Comparison of ENCODE assay signal across 13 cellular contexts in genomic region chr11:1875093-1875785, GRCh38. TPM values are rescaled to one million over a fixed set of nuclear protein-coding genes. Genes with fewer than 3 reads are reported as not detected.
DNase-seq lines count a peak whose midpoint lies in the region; ATAC-seq and TF ChIP-seq lines count a peak whose summit lies in the region.
"Had no signal": no experiment of that assay in that cellular context is flagged by ENCODE, and none has a peak within 500 bp of the region (broad histone marks: within the 10 kb centered on the region; RNA-seq: fewer than 3 reads in every experiment).

No MANE protein-coding gene starts in this region.

- H3K9me3 ChIP-seq in CD8-positive, alpha-beta memory T cell (ENCODE audit: low read length), result no peaks in the 10 kb centered on the region
- H3K9me3 ChIP-seq in right cardiac atrium (ENCODE audit: control insufficient read depth, low read length), result no peaks in the 10 kb centered on the region
- no peaks in the 10 kb centered on the region for H3K9me3 ChIP-seq in psoas muscle

- DNase-seq in CD8-positive, alpha-beta memory T cell, result peak in 2 of 5 donors; percentile 1 to 32
- DNase-seq in T-cell (no peak), right cardiac atrium (peak; percentile 39 to 76 (median 76)), psoas muscle (peak in 1 of 2 donors; percentile 77), WTC11 (ENCODE audit: low spot score) (no peak), GF-D8 (lab: John Stamatoyannopoulos, UW) (no peak)
- DNase-seq: DMS79, erythroblast, NCI-H446 treated with DMSO at 0.1 percent for 48 hours, small intestine had no signal

- no peak for TF ChIP-seq CTCF in psoas muscle (IDR thresholded peaks at IDR 0.05)
- no peak for TF ChIP-seq CTCF in WTC11 (IDR thresholded peaks at IDR 0.05)

- H3K4me3 ChIP-seq in CD8-positive, alpha-beta memory T cell (ENCODE audit: low read length), result no peak overlapping the region
- H3K4me3 ChIP-seq in right cardiac atrium (ENCODE audit: low read length) (no peak overlapping the region), psoas muscle (peak overlapping the region; percentile 30)

- H3K27me3 ChIP-seq in CD8-positive, alpha-beta memory T cell (ENCODE audit: insufficient read depth, low read length, poor library complexity, severe bottlenecking), result no peaks in the 10 kb centered on the region
- H3K27me3 ChIP-seq in right cardiac atrium (ENCODE audit: control insufficient read depth, insufficient read depth), result no peaks in the 10 kb centered on the region
- H3K27me3 ChIP-seq in psoas muscle (ENCODE audit: insufficient read depth in 3 of 3, low read length in 2 of 3), result peaks cover 0 to 32% (median 18%) of the 10 kb centered on the region in 3 donors

- POLR2A ChIA-PET in CD8-positive, alpha-beta memory T cell (lab: Charles Lee), result no interaction called here
- POLR2A ChIA-PET in T-cell (lab: Charles Lee) (no interaction called here), WTC11 (lab: Charles Lee) (no interaction called here)

- no peak for ATAC-seq in T-cell (replicated peaks in 1 of 4)
- ATAC-seq in right cardiac atrium, result no peak
- no peak for ATAC-seq in psoas muscle
- no peak for ATAC-seq in HG03378 (IDR thresholded peaks at IDR 0.05; ENCODE audit: unreplicated experiment)
- no peak for ATAC-seq in WTC11
- no peak for ATAC-seq in GM19023 (IDR thresholded peaks at IDR 0.05; ENCODE audit: unreplicated experiment)

- no peak overlapping the region for H3K27ac ChIP-seq in CD8-positive, alpha-beta memory T cell (ENCODE audit: low read depth, low read length)
- no peak overlapping the region for H3K27ac ChIP-seq in right cardiac atrium (ENCODE audit: low read length)
- H3K27ac ChIP-seq in psoas muscle, result peak overlapping the region; percentile 68

- H3K27ac Mint-ChIP-seq in CD8-positive, alpha-beta memory T cell, result peak overlapping the region in 7 of 8 donors; percentile 19 to 99 (median 70)
- H3K27ac Mint-ChIP-seq in T-cell (peak overlapping the region; percentile 25 to 31), WTC11 (no peak overlapping the region)

- peak overlapping the region in 2 of 7 donors; percentile 5 to 30 for H3K4me3 Mint-ChIP-seq in CD8-positive, alpha-beta memory T cell
- H3K4me3 Mint-ChIP-seq in T-cell (no peak overlapping the region), WTC11 (no peak overlapping the region)

- CTCF ChIA-PET in CD8-positive, alpha-beta memory T cell (lab: Charles Lee), result interaction anchor here (0.7 to 1.5 kb wide), 3 partner anchors 19 to 36 kb away, joined by 3 to 5 read pairs (median 3); partner anchors contain the start of gene TNNI2
- CTCF ChIA-PET in T-cell (lab: Charles Lee), result interaction anchor here in 1 of 2 donors (0.5 kb wide), 1 partner anchor 72 kb away, joined by 3 read pairs; the partner anchor contains the start of gene MRPL23
- CTCF ChIA-PET in WTC11 (lab: Charles Lee), result interaction anchor here (0.9 to 6.0 kb wide), 15 partner anchors 8 to 281 kb away, joined by 3 to 69 read pairs (median 8); partner anchors contain the start of genes MRPL23 and SYT8

- WGBS in right cardiac atrium, result 71% methylated on average over 23 of the region's 23 CpGs
- 24 to 52% (median 30%) methylated on average over 23 of the region's 23 CpGs for WGBS in psoas muscle, 3 donors

- H3K9me3 Mint-ChIP-seq in CD8-positive, alpha-beta memory T cell, result no peaks in the 10 kb centered on the region
- H3K9me3 Mint-ChIP-seq in T-cell, result no peaks in the 10 kb centered on the region
- no peaks in the 10 kb centered on the region for H3K9me3 Mint-ChIP-seq in WTC11

- intact Hi-C loops in right cardiac atrium (cut with DNase I), result no loop called here
- intact Hi-C loops in psoas muscle (cut with DNase I), result no loop called here

- H3K4me1 Mint-ChIP-seq in CD8-positive, alpha-beta memory T cell, result peaks cover 28 to 63% (median 33%) of the 10 kb centered on the region in 3 donors
- H3K4me1 Mint-ChIP-seq in T-cell, result peaks cover 27 to 47% (median 44%) of the 10 kb centered on the region in 3 donors
- H3K4me1 Mint-ChIP-seq in WTC11, result peaks cover 3% of the 10 kb centered on the region; the same call in 1 of the 2 replicates

- H3K36me3 Mint-ChIP-seq in CD8-positive, alpha-beta memory T cell, result peaks cover 0 to 14% (median 0%) of the 10 kb centered on the region in 3 donors
- H3K36me3 Mint-ChIP-seq in T-cell (peaks cover 2% of the 10 kb centered on the region), WTC11 (no peaks in the 10 kb centered on the region)

- H3K36me3 ChIP-seq in CD8-positive, alpha-beta memory T cell (ENCODE audit: insufficient read depth, low read length), result no peaks in the 10 kb centered on the region
- no peaks in the 10 kb centered on the region for H3K36me3 ChIP-seq in psoas muscle (ENCODE audit: insufficient read depth in 1 of 2, low read depth in 1 of 2)

- peaks cover 15% of the 10 kb centered on the region for H3K4me1 ChIP-seq in CD8-positive, alpha-beta memory T cell (ENCODE audit: insufficient read depth, low read length)
- H3K4me1 ChIP-seq in right cardiac atrium (ENCODE audit: control insufficient read depth, insufficient read depth, low read length) (peaks cover 4% of the 10 kb centered on the region), psoas muscle (peaks cover 12% of the 10 kb centered on the region)

- no peaks in the 10 kb centered on the region for H3K27me3 Mint-ChIP-seq in CD8-positive, alpha-beta memory T cell
- H3K27me3 Mint-ChIP-seq in T-cell (no peaks in the 10 kb centered on the region), WTC11 (ENCODE audit: low read depth) (no peaks in the 10 kb centered on the region; the same call in 1 of the 2 replicates)

TF ChIP-seq in WTC11, 78 proteins besides CTCF, POLR2A, EP300 and RAD21:
- TF ChIP-seq E2F4 (CRISPR knock-in tag; IDR thresholded peaks at IDR 0.05; ENCODE audit: borderline replicate concordance, low read depth) (no peak), NFE2L1 (CRISPR knock-in tag; IDR thresholded peaks at IDR 0.05) (no peak), FOXJ3 (CRISPR knock-in tag; IDR thresholded peaks at IDR 0.05; ENCODE audit: borderline replicate concordance) (no peak), FOXP1 (CRISPR knock-in tag; IDR thresholded peaks at IDR 0.05; ENCODE audit: borderline replicate concordance) (no peak), USF2 (CRISPR knock-in tag; IDR thresholded peaks at IDR 0.05) (no peak), ZNF219 (CRISPR knock-in tag; IDR thresholded peaks at IDR 0.05; ENCODE audit: borderline replicate concordance) (no peak), IRF2 (CRISPR knock-in tag; IDR thresholded peaks at IDR 0.05; ENCODE audit: borderline replicate concordance, low read depth) (no peak)

RNA-seq across cellular contexts. Expression of gene PRR33, which starts 16.5 kb away (rescaled TPM):
- not detected for total RNA-seq in CD8-positive, alpha-beta memory T cell
- 0.17 TPM for polyA plus RNA-seq in CD8-positive, alpha-beta memory T cell
- total RNA-seq in T-cell, result under 1 TPM in 2 of 5 donors, not detected in 3; 0.10 to 0.12 TPM
- total RNA-seq in right cardiac atrium, result under 1 TPM; 0.11 to 0.82 (median 0.24) TPM
- 0.81 TPM for polyA plus RNA-seq in right cardiac atrium
- 1 to 10 TPM; 1.6 to 8.9 (median 2.4) TPM for total RNA-seq in psoas muscle
- polyA plus RNA-seq in psoas muscle, result under 1 TPM; 0.16 to 1.00 (median 0.61) TPM
- total RNA-seq in WTC11 (2021), result not detected in 3 replicates
- polyA plus RNA-seq: keratinocyte had no signal

RNA-seq across cellular contexts. Expression of gene LSP1, which starts 22.4 kb away (rescaled TPM):
- 100 to 1,000 TPM; 226 to 230 TPM for total RNA-seq in CD8-positive, alpha-beta memory T cell
- polyA plus RNA-seq in CD8-positive, alpha-beta memory T cell, result 496 TPM
- total RNA-seq in T-cell (100 to 1,000 TPM; 286 to 514 (median 375) TPM), right cardiac atrium (10 to 100 TPM in 3 of 4 donors, 1 to 10 TPM in 1; 7.6 to 18.3 (median 14.8) TPM), psoas muscle (10 to 100 TPM; 14.4 to 27.1 (median 19.1) TPM), WTC11 (2021) (0.77 to 1.7 TPM (median 1.0 TPM) in 3 replicates)
- polyA plus RNA-seq in right cardiac atrium (11.7 TPM), psoas muscle (10 to 100 TPM in 1 of 3 donors, 1 to 10 TPM in 2; 7.5 to 11.5 (median 9.4) TPM)

RNA-seq across cellular contexts. Expression of gene TNNI2, which starts 36.5 kb away (rescaled TPM):
- under 1 TPM in 1 of 2 experiments, not detected in 1; 0.33 TPM for total RNA-seq in CD8-positive, alpha-beta memory T cell
- not detected for polyA plus RNA-seq in CD8-positive, alpha-beta memory T cell
- total RNA-seq in T-cell, result under 1 TPM in 1 of 5 donors, not detected in 4; 0.39 TPM
- total RNA-seq in right cardiac atrium, result not detected
- not detected for polyA plus RNA-seq in right cardiac atrium
- 1,000 to 10,000 TPM in 3 of 4 donors, 100 to 1,000 TPM in 1; 985 to 3,047 (median 2,750) TPM for total RNA-seq in psoas muscle
- 1,000 to 10,000 TPM; 1,614 to 6,537 (median 3,259) TPM for polyA plus RNA-seq in psoas muscle
- total RNA-seq in WTC11 (2021), result 0.41 TPM in 1 of 3 replicates, not detected in the others

RNA-seq across cellular contexts. Expression of gene SYT8, which starts 40.4 kb away (rescaled TPM):
- total RNA-seq in CD8-positive, alpha-beta memory T cell, result not detected
- not detected for polyA plus RNA-seq in CD8-positive, alpha-beta memory T cell
- total RNA-seq in T-cell (not detected), right cardiac atrium (not detected), psoas muscle (under 1 TPM in 1 of 4 donors, not detected in 3; 0.28 TPM), WTC11 (2021) (0.37 TPM in 1 of 3 replicates, not detected in the others)
- polyA plus RNA-seq in right cardiac atrium (not detected), psoas muscle (under 1 TPM in 2 of 3 donors, not detected in 1; 0.04 to 0.06 TPM)

RNA-seq across cellular contexts. Expression of gene TNNT3, which starts 44.3 kb away (rescaled TPM):
- total RNA-seq in CD8-positive, alpha-beta memory T cell, result 1 to 10 TPM; 1.4 to 1.6 TPM
- polyA plus RNA-seq in CD8-positive, alpha-beta memory T cell, result not detected
- total RNA-seq in T-cell (10 to 100 TPM; 15.9 to 22.1 (median 18.2) TPM), right cardiac atrium (10 to 100 TPM in 3 of 4 donors, 1 to 10 TPM in 1; 9.0 to 58.7 (median 34.1) TPM), psoas muscle (1,000 to 10,000 TPM; 1,884 to 7,638 (median 4,017) TPM), WTC11 (2021) (not detected in 3 replicates)
- polyA plus RNA-seq in right cardiac atrium (63.1 TPM), psoas muscle (1,000 to 10,000 TPM; 1,367 to 5,833 (median 3,289) TPM)

Comparison
In these comparisons a context has a peak if more than half of its experiments do, and no peak if none do; other contexts are left out.
1. DNase-seq: peak in right cardiac atrium (3 of 3); none in T-cell (0 of 34), WTC11 (single experiment) and GF-D8 (single experiment).
2. RNA of gene LSP1, which starts 22.4 kb away (total RNA-seq): 286 to 514 TPM in T-cell and 226 to 230 TPM in CD8-positive, alpha-beta memory T cell; 14.4 to 27.1 TPM in psoas muscle, 7.6 to 18.3 TPM in right cardiac atrium and 0.77 to 1.7 TPM in WTC11; every median in the first group is over 4 times any median in the second.
3. RNA of gene TNNI2, which starts 36.5 kb away (total RNA-seq): 985 to 3,047 TPM in psoas muscle; 0.33 TPM in CD8-positive, alpha-beta memory T cell, 0.39 TPM in T-cell, not detected in right cardiac atrium and 0.41 TPM in WTC11; every median in the first group is over 100 times any median in the second.